Comparison of ENCODE assay signal across 8 cellular contexts in the genomic region with DNA sequence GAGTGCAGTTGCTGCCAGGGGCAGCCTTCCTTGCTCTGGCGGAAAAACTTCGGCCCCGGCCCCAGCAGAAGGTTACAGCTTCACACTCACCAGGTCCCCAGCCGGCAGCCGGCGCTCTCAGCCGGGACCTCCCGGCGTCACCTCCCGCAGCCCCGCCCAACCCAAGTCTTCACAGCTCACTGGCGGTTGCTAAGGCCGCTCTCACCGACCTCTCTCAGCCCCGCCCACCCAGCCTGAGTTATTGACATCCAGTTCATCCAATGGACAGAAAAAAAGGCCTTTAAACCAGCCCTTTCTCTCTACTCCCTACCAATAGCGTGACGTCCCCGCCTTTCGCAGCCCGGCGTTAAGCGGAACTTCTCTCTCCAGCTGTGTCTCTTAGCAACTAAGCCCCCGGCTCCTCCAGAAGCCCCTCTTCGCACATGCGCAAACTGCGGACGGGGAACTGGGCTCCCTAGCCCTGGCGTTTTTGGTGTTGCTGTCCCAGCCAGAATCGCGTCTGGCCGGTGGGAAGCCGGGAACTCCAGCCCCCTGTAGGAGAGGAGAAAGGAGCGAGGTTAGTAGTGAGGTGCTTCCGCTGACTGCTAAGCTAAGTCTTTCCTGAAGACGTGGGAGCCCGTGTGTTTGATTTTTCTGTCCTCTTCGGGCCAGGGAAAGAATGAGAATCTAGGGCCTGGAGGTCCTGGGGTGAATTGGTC. TPM values are rescaled to one million over a fixed set of nuclear protein-coding genes. Genes with fewer than 3 reads are reported as not detected.
A peak's percentile ranks its signal among the peaks of the same experiment; 100 is the strongest.
DNase-seq lines count a peak whose midpoint lies in the region; ATAC-seq, FAIRE-seq and TF ChIP-seq lines count a peak whose summit lies in the region.

A gene (plus strand): TSS at position 376 of the 698 bp plus-strand sequence. CDS start 9,189 bp downstream, outside the sequence.

- peak within 1 kb of the TSS; percentile 87 for H2AFZ ChIP-seq in HepG2 (ENCODE audit: low read length)

- H3K4me3 ChIP-seq in HepG2 (replicated peaks in 1 of 3; ENCODE audit: insufficient read depth in 1 of 3, low read depth in 2 of 3, low read length in 3 of 3), result peak within 1 kb of the TSS; percentile 77 to 84 (median 83)

- no peaks in the 10 kb centered on the region for H3K79me2 ChIP-seq in HepG2 (ENCODE audit: insufficient read depth, low read length)

- H3K4me1 Mint-ChIP-seq in CD4-positive, alpha-beta T cell (ENCODE audit: low read depth), result peaks cover 25% of the 10 kb centered on the region

- in situ Hi-C loops in HepG2 (cut with HindIII; ENCODE audit: extremely low pct_ligation_motif_present, low pct_unique_long_range_greater_than_20kb), result no loop called here

- intact Hi-C loops in CD4-positive, alpha-beta T cell (cut with DNase I, micrococcal nuclease), result loop anchor here (2.0 to 10.0 kb wide), 6 partner anchors 158 to 928 kb away; a partner anchor contains a TSS
- intact Hi-C loops in HepG2 (cut with micrococcal nuclease; ENCODE audit: unreplicated experiment), result loop anchor here (2.0 kb wide), 2 partner anchors 182 to 190 kb away; a partner anchor contains a TSS

- H3K36me3 Mint-ChIP-seq in CD4-positive, alpha-beta T cell (ENCODE audit: low read depth), result peaks cover 16% of the 10 kb centered on the region

- peak; percentile 70 for FAIRE-seq in HepG2 (lab: Jason Lieb, UNC)

- no peaks in the 10 kb centered on the region for H3K36me3 ChIP-seq in HepG2 (replicated peaks in 1 of 2; ENCODE audit: control insufficient read depth in 1 of 2, insufficient read depth in 2 of 2, low read length in 2 of 2)

- H3K4me1 ChIP-seq in HepG2 (ENCODE audit: insufficient read depth, low read length), result peaks cover 15% of the 10 kb centered on the region

- peak within 1 kb of the TSS; percentile 95 for H3K4me2 ChIP-seq in HepG2 (ENCODE audit: low read depth, low read length)

- DNase-seq in CD4-positive, alpha-beta T cell, result peak; percentile 96 to 99 (median 98)
- DNase-seq in NCI-H774 (lab: John Stamatoyannopoulos, UW) (peak; percentile 93), dermis microvascular lymphatic vessel endothelial cell (ENCODE audit: low read depth in 2 of 2) (peak; percentile 99 to 100), HepG2 (ENCODE audit: low spot score) (peak; percentile 98)
- DNase-seq in activated CD4-positive, alpha-beta T cell treated with anti-CD3 and anti-CD28 coated beads, Interleukin-2, amount 50 U/mL, for 48 hours, result peak; percentile 99 to 100
- DNase-seq in stimulated activated CD4-positive, alpha-beta T cell treated with anti-CD3 and anti-CD28 coated beads, Interleukin-2, amount 100 ng/mL, for 48 hours, result peak; percentile 99

- peak within 1 kb of the TSS; percentile 63 for H3K9ac ChIP-seq in HepG2 (ENCODE audit: insufficient read depth, low read depth, low read length)

- CTCF ChIA-PET in CD4-positive, alpha-beta T cell (lab: Charles Lee), result interaction anchor here (0.9 to 2.8 kb wide), 10 partner anchors 8 to 198 kb away, joined by 3 to 15 read pairs (median 4); a partner anchor contains a TSS
- CTCF ChIA-PET in HepG2 (lab: Yijun Ruan, JAX; ENCODE audit: low intra/inter-chr PET ratio, low total read pairs), result interaction anchor here (0.9 kb wide), 1 partner anchor 182 kb away, joined by 4 read pairs; no protein-coding TSS in a partner anchor

- no peak for TF ChIP-seq POLR2A in HepG2 (IDR thresholded peaks at IDR 0.05; ENCODE audit: insufficient read depth in 1 of 2, low read depth in 2 of 2, low read length in 2 of 2)

- no peaks in the 10 kb centered on the region for H3K27me3 ChIP-seq in CD4-positive, alpha-beta T cell (ENCODE audit: control insufficient read depth, insufficient read depth, low read length)
- no peaks in the 10 kb centered on the region; a peak in 1 of 5 replicates for H3K27me3 ChIP-seq in HepG2 (ENCODE audit: control insufficient read depth in 1 of 2, insufficient read depth in 2 of 2, low read length in 2 of 2)

- H3K9me3 ChIP-seq in CD4-positive, alpha-beta T cell (ENCODE audit: control insufficient read depth, low read length), result no peaks in the 10 kb centered on the region
- peaks cover 4% of the 10 kb centered on the region; the same call in 1 of the 2 replicates for H3K9me3 ChIP-seq in HepG2 (ENCODE audit: low read length)

- ATAC-seq in CD4-positive, alpha-beta T cell (ENCODE audit: poor library complexity), result peak; percentile 97
- ATAC-seq in GM19452 (IDR thresholded peaks at IDR 0.05; ENCODE audit: unreplicated experiment), result peak; percentile 99
- ATAC-seq in HG03575 (IDR thresholded peaks at IDR 0.05; ENCODE audit: extremely low read depth, insufficient number of reproducible peaks, low FRiP score, unreplicated experiment), result peak; percentile 100
- ATAC-seq in HepG2, result peak; percentile 97

- H3K27me3 Mint-ChIP-seq in CD4-positive, alpha-beta T cell, result no peaks in the 10 kb centered on the region

- H3K27ac Mint-ChIP-seq in CD4-positive, alpha-beta T cell, result peak within 1 kb of the TSS; percentile 96

- H3K4me3 Mint-ChIP-seq in CD4-positive, alpha-beta T cell, result peak within 1 kb of the TSS; percentile 97

- TF ChIP-seq RAD21 in HepG2 (CRISPR knock-in tag; IDR thresholded peaks at IDR 0.05), result peak; percentile 57; the same call in 1 of the 2 replicates

- peak within 1 kb of the TSS; percentile 84 for H3K27ac ChIP-seq in CD4-positive, alpha-beta T cell (ENCODE audit: low read depth, low read length)
- peak within 1 kb of the TSS; percentile 60 for H3K27ac ChIP-seq in HepG2 (ENCODE audit: extremely low read length, insufficient read depth, low read length)

- POLR2A ChIA-PET in CD4-positive, alpha-beta T cell (lab: Charles Lee), result interaction anchor here (0.6 to 2.1 kb wide), 18 partner anchors 8 to 1064 kb away, joined by 3 to 19 read pairs (median 4); a partner anchor contains a TSS
- POLR2A ChIA-PET in HepG2 (lab: Yijun Ruan, JAX), result interaction anchor here (1.0 to 2.3 kb wide), 4 partner anchors 12 to 190 kb away, joined by 3 to 7 read pairs (median 6); a partner anchor contains a TSS

- H4K20me1 ChIP-seq in HepG2 (ENCODE audit: insufficient read depth, low read length), result no peaks in the 10 kb centered on the region

- WGBS in HepG2 (ENCODE audit: low lambda C conversion rate), result 3% methylated on average over 27 of the region's 37 CpGs

- no peak for TF ChIP-seq CTCF in CD4-positive, alpha-beta T cell (IDR thresholded peaks at IDR 0.05)
- TF ChIP-seq CTCF in HepG2 (CRISPR knock-in tag; IDR thresholded peaks at IDR 0.05), result peak; percentile 80

- 0 out of 4 replicates have a peak, but pooled peaks of 1 of the 2 experiments have one; percentile 17 for TF ChIP-seq EP300 in HepG2 (IDR thresholded peaks at IDR 0.05; ENCODE audit: low read depth in 2 of 2, low read length in 2 of 2)
- no peak for TF ChIP-seq EP300 in HepG2 (CRISPR knock-in tag; IDR thresholded peaks at IDR 0.05; ENCODE audit: borderline replicate concordance)

- no peaks in the 10 kb centered on the region for H3K9me3 Mint-ChIP-seq in CD4-positive, alpha-beta T cell

- BruUV-seq in HepG2 (replicated peaks; lab: Mats Ljungman, UMichigan), result no TSS peak

TF ChIP-seq in HepG2, 621 proteins besides CTCF, POLR2A, EP300 and RAD21 (continues in another document):
- TF ChIP-seq MYNN (CRISPR knock-in tag; IDR thresholded peaks at IDR 0.05; ENCODE audit: low read depth), result no peak
- TF ChIP-seq, protein P1, sequence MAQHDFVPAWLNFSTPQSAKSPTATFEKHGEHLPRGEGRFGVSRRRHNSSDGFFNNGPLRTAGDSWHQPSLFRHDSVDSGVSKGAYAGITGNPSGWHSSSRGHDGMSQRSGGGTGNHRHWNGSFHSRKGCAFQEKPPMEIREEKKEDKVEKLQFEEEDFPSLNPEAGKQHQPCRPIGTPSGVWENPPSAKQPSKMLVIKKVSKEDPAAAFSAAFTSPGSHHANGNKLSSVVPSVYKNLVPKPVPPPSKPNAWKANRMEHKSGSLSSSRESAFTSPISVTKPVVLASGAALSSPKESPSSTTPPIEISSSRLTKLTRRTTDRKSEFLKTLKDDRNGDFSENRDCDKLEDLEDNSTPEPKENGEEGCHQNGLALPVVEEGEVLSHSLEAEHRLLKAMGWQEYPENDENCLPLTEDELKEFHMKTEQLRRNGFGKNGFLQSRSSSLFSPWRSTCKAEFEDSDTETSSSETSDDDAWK (CRISPR knock-in tag; IDR thresholded peaks at IDR 0.05), result no peak
- TF ChIP-seq STAG1 (CRISPR knock-in tag; IDR thresholded peaks at IDR 0.05), result peak; percentile 53
- no peak for TF ChIP-seq MZF1 (CRISPR knock-in tag; IDR thresholded peaks at IDR 0.05; ENCODE audit: borderline replicate concordance)
- TF ChIP-seq GTF2F1 (IDR thresholded peaks at IDR 0.05; ENCODE audit: low read length), result no peak
- TF ChIP-seq FOXJ3 (CRISPR knock-in tag; IDR thresholded peaks at IDR 0.05; ENCODE audit: borderline replicate concordance), result peak; percentile 45; the same call in 1 of the 2 replicates
- TF ChIP-seq ZNF232 (CRISPR knock-in tag; IDR thresholded peaks at IDR 0.05; ENCODE audit: borderline replicate concordance), result 0 out of 2 replicates have a peak, but pooled peaks have one; percentile 23
- TF ChIP-seq ZNF605 (CRISPR knock-in tag; IDR thresholded peaks at IDR 0.05), result no peak
- TF ChIP-seq ARNTL (CRISPR knock-in tag; IDR thresholded peaks at IDR 0.05), result no peak
- no peak for TF ChIP-seq ZNF317 (CRISPR knock-in tag; IDR thresholded peaks at IDR 0.05)

RNA-seq across cellular contexts. Expression of the gene that starts here (rescaled TPM):
- under 1 TPM; 0.80 to 0.84 TPM for total RNA-seq in CD4-positive, alpha-beta T cell
- 4.3 and 4.4 TPM in 2 replicates for total RNA-seq in dermis microvascular lymphatic vessel endothelial cell
- 1.7 and 2.1 TPM in 2 replicates for total RNA-seq in HepG2 (2016; rRNA removed; fragmentation: Illumina TruSeq; extraction: Trizol)
- 0.18 and 0.20 TPM in 2 replicates for total RNA-seq in HepG2 (2016; cell fraction: cytosol; rRNA removed; fragmentation: Illumina TruSeq; extraction: Trizol; ENCODE audit: low read depth)
- total RNA-seq in HepG2 (2016; cell fraction: insoluble cytoplasmic fraction; rRNA removed; fragmentation: Illumina TruSeq; extraction: Trizol), result 1.5 and 2.4 TPM in 2 replicates
- 0.90 TPM in 2 replicates for total RNA-seq in HepG2 (2016; cell fraction: membrane; rRNA removed; fragmentation: Illumina TruSeq; extraction: Trizol)
- total RNA-seq in HepG2 (2016; cell fraction: nucleus; rRNA removed; fragmentation: Illumina TruSeq; extraction: Trizol), result 1.0 and 1.2 TPM in 2 replicates
- 0.29 and 0.32 TPM in 2 replicates for polyA plus RNA-seq in HepG2 (2011; rRNA removed)
- polyA plus RNA-seq in HepG2 (2011; cell fraction: cytosol; rRNA removed), result 0.17 and 0.35 TPM in 2 replicates
- polyA plus RNA-seq in HepG2 (2011; cell fraction: nucleus; rRNA removed), result 0.18 and 0.29 TPM in 2 replicates
- 1.0 and 1.5 TPM in 2 replicates for polyA plus RNA-seq in HepG2 (2012)
- polyA plus RNA-seq in HepG2 (2016; cell fraction: cytosol; fragmentation: Illumina TruSeq; extraction: Trizol; ENCODE audit: low read depth), result 0.08 and 0.09 TPM in 2 replicates
- 1.3 and 1.6 TPM in 2 replicates for polyA plus RNA-seq in HepG2 (2016; cell fraction: insoluble cytoplasmic fraction; fragmentation: Illumina TruSeq; extraction: Trizol; ENCODE audit: low read depth)
- polyA plus RNA-seq in HepG2 (2016; cell fraction: membrane; fragmentation: Illumina TruSeq; extraction: Trizol; ENCODE audit: low read depth), result 0.26 and 0.31 TPM in 2 replicates
- polyA plus RNA-seq in HepG2 (2016; cell fraction: nucleus; fragmentation: Illumina TruSeq; extraction: Trizol; ENCODE audit: insufficient read depth, low read depth), result 0.57 and 1.1 TPM in 2 replicates
- 0.24 and 0.77 TPM in 2 replicates for polyA minus RNA-seq in HepG2 (2011; rRNA and poly(A)+ RNA removed; ENCODE audit: low replicate concordance)
- polyA minus RNA-seq in HepG2 (2011; cell fraction: cytosol; rRNA and poly(A)+ RNA removed), result 0.79 and 0.89 TPM in 2 replicates
- polyA minus RNA-seq in HepG2 (2011; cell fraction: nucleus; rRNA and poly(A)+ RNA removed), result 2.3 and 4.0 TPM in 2 replicates

Comparison
In these comparisons a context has a peak if more than half of its experiments do, and no peak if none do; other contexts are left out.
1. Peak in every context shown above with its lines: DNase-seq, ATAC-seq, H3K4me3 ChIP-seq and H3K27ac ChIP-seq.
2. Peak in DNase-seq, ATAC-seq and H3K27ac ChIP-seq in CD4-positive, alpha-beta T cell; RNA of the gene not detected or under 1 TPM.